Comparison of ENCODE assay signal across 22 cellular contexts in the genomic region with DNA sequence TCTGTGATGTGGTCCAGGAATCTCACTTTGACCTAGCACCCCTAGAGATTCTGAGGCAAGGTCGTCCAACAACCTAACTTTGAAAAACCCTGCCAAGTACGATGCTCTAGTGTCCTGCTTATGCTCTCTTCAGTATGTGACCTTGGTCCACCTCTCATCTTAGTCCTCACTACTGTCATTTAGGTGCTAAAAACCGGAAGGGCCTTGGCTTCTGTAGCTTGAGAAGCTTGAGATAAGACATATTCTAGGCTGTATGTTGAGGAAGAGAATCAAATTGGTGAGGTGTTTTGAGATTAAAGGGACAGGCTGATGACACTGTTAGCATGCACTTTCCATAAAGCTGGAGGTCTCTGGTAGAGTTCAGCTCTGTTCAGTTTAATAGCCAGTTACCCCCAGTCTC. TPM values are rescaled to one million over a fixed set of nuclear protein-coding genes. Genes with fewer than 3 reads are reported as not detected.
A peak's percentile ranks its signal among the peaks of the same experiment; 100 is the strongest.
DNase-seq lines count a peak whose midpoint lies in the region; ATAC-seq and TF ChIP-seq lines count a peak whose summit lies in the region.
"Had no signal": no experiment of that assay in that cellular context is flagged by ENCODE, and none has a peak within 500 bp of the region (broad histone marks: within the 10 kb centered on the region; RNA-seq: fewer than 3 reads in every experiment).

No MANE protein-coding gene starts in this region.

- intact Hi-C loops in activated naive CD4-positive, alpha-beta T cell treated with anti-CD3 and anti-CD28 coated beads for 36 hours (cut with micrococcal nuclease) = loop anchor here (5.0 kb wide), 1 partner anchor 887 kb away; a partner anchor contains a TSS
- intact Hi-C loops in heart right ventricle (cut with DNase I) (loop anchor here in 2 of 10 donors (10.0 kb wide), 2 partner anchors 831 to 1421 kb away; a partner anchor contains a TSS), prostate gland (cut with DNase I) (no loop called here), vagina (cut with DNase I) (no loop called here), breast epithelium (cut with DNase I; ENCODE audit: low total_unique reads) (no loop called here)

- H3K9me3 ChIP-seq in heart right ventricle (no peaks in the 10 kb centered on the region), prostate gland (no peaks in the 10 kb centered on the region), vagina (no peaks in the 10 kb centered on the region), breast epithelium (no peaks in the 10 kb centered on the region)
- H3K9me3 ChIP-seq: BLaER1 treated with 17β-estradiol and CSF1 and Interleukin-3, amounts not matched to agents 10 nM and 100 nM; stomach had no signal

- H3K36me3 Mint-ChIP-seq in activated naive CD4-positive, alpha-beta T cell treated with anti-CD3 and anti-CD28 coated beads for 36 hours (ENCODE audit: low read depth) = no peaks in the 10 kb centered on the region

- H3K27ac Mint-ChIP-seq in activated naive CD4-positive, alpha-beta T cell treated with anti-CD3 and anti-CD28 coated beads for 36 hours = peak overlapping the region; percentile 50
- H3K27ac Mint-ChIP-seq: activated naive CD8-positive, alpha-beta T cell had no signal

- peaks cover 48% of the 10 kb centered on the region for H3K4me1 Mint-ChIP-seq in activated naive CD4-positive, alpha-beta T cell treated with anti-CD3 and anti-CD28 coated beads for 36 hours (ENCODE audit: low read depth)

- H3K27me3 ChIP-seq in heart right ventricle (no peaks in the 10 kb centered on the region), prostate gland (replicated peaks; ENCODE audit: insufficient read depth) (no peaks in the 10 kb centered on the region), vagina (no peaks in the 10 kb centered on the region), breast epithelium (no peaks in the 10 kb centered on the region)
- H3K27me3 ChIP-seq: BLaER1 treated with 17β-estradiol and CSF1 and Interleukin-3, amounts not matched to agents 10 nM and 100 nM; stomach had no signal

- H3K27ac ChIP-seq in heart right ventricle = peak overlapping the region; percentile 62 to 84 (median 82)
- peak overlapping the region; percentile 71 to 80 for H3K27ac ChIP-seq in prostate gland
- H3K27ac ChIP-seq in vagina = peak overlapping the region; percentile 3
- H3K27ac ChIP-seq in breast epithelium = no peak overlapping the region
- H3K27ac ChIP-seq: BLaER1 treated with 17β-estradiol and CSF1 and Interleukin-3, amounts not matched to agents 10 nM and 100 nM; epithelial cell of prostate had no signal

- CTCF ChIA-PET in activated naive CD4-positive, alpha-beta T cell treated with anti-CD3 and anti-CD28 coated beads for 36 hours (lab: Charles Lee) = interaction anchor here (0.8 to 2.4 kb wide), 4 partner anchors 17 to 82 kb away, joined by 3 to 8 read pairs (median 4); no protein-coding TSS in a partner anchor

- H3K4me1 ChIP-seq in heart right ventricle (peaks cover 3 to 38% (median 10%) of the 10 kb centered on the region in 9 donors), prostate gland (replicated peaks) (peaks cover 7% of the 10 kb centered on the region), vagina (no peaks in the 10 kb centered on the region), breast epithelium (no peaks in the 10 kb centered on the region)

- 34 to 41% methylated on average over 3 of the region's 3 CpGs for WGBS in heart right ventricle, 2 donors
- WGBS in prostate gland = 58% methylated on average over 3 of the region's 3 CpGs

- TF ChIP-seq CTCF in heart right ventricle (IDR thresholded peaks at IDR 0.05) = no peak
- TF ChIP-seq CTCF in prostate gland (IDR thresholded peaks at IDR 0.05) = no peak
- TF ChIP-seq CTCF in vagina (IDR thresholded peaks at IDR 0.05) = no peak
- TF ChIP-seq CTCF in breast epithelium (IDR thresholded peaks at IDR 0.05) = no peak

- ATAC-seq in heart right ventricle (peak in 7 of 8 donors; percentile 29 to 88 (median 60)), GM21786 (IDR thresholded peaks at IDR 0.05; ENCODE audit: unreplicated experiment) (no peak)

- peaks cover 7% of the 10 kb centered on the region for H3K27me3 Mint-ChIP-seq in activated naive CD4-positive, alpha-beta T cell treated with anti-CD3 and anti-CD28 coated beads for 36 hours (ENCODE audit: low read depth)
- H3K27me3 Mint-ChIP-seq: activated naive CD8-positive, alpha-beta T cell had no signal

- TF ChIP-seq POLR2A in prostate gland (IDR thresholded peaks at IDR 0.05) (no peak), vagina (IDR thresholded peaks at IDR 0.05) (no peak), breast epithelium (IDR thresholded peaks at IDR 0.05) (no peak)

- H3K4me3 ChIP-seq in heart right ventricle (no peak overlapping the region), prostate gland (no peak overlapping the region), vagina (no peak overlapping the region), breast epithelium (no peak overlapping the region)
- H3K4me3 ChIP-seq: BLaER1 treated with 17β-estradiol and CSF1 and Interleukin-3, amounts not matched to agents 10 nM and 100 nM; stomach had no signal

- no peak for DNase-seq in activated naive CD4-positive, alpha-beta T cell treated with anti-CD3 and anti-CD28 coated beads for 36 hours
- DNase-seq in activated naive CD4-positive, alpha-beta T cell treated with Interleukin-2 at 50 U/mL for 16 hours = no peak
- DNase-seq in heart right ventricle = no peak
- DNase-seq in prostate gland (ENCODE audit: low spot score) = no peak
- DNase-seq in vagina (ENCODE audit: extremely low spot score in 2 of 2) = no peak
- no peak for DNase-seq in activated CD4-positive, alpha-beta T cell treated with anti-CD3 and anti-CD28 coated beads for 48 hours
- DNase-seq in breast epithelium (ENCODE audit: low spot score in 2 of 2) = no peak
- DNase-seq: activated CD4-positive, CD25-positive, alpha-beta regulatory T cell; activated T-cell treated with anti-CD3 and anti-CD28 coated beads, Interleukin-2, amount 50 U/mL, for 1 hour; Calu3; hippocampal formation; Kasumi-1; NCI-H1694 treated with DMSO at 0.1 percent for 48 hours; NCI-H526 treated with DMSO at 0.1 percent for 48 hours; SHP77 treated with DMSO at 0.1 percent for 48 hours; stimulated activated CD4-positive, alpha-beta T cell treated with anti-CD3 and anti-CD28 coated beads, Interleukin-12 subunit alpha, Interleukin-12 subunit beta, amount 100 ng/mL, for 4 hours; stimulated activated CD4-positive, alpha-beta T cell treated with anti-CD3 and anti-CD28 coated beads, Interleukin-4, amount 100 ng/mL, for 4 hours; stomach had no signal

- H3K4me3 Mint-ChIP-seq in activated naive CD4-positive, alpha-beta T cell treated with anti-CD3 and anti-CD28 coated beads for 36 hours = no peak overlapping the region
- H3K4me3 Mint-ChIP-seq: activated naive CD8-positive, alpha-beta T cell had no signal

- H3K9me3 Mint-ChIP-seq in activated naive CD4-positive, alpha-beta T cell treated with anti-CD3 and anti-CD28 coated beads for 36 hours = no peaks in the 10 kb centered on the region

- H3K36me3 ChIP-seq in heart right ventricle (no peaks in the 10 kb centered on the region), prostate gland (no peaks in the 10 kb centered on the region), vagina (no peaks in the 10 kb centered on the region), breast epithelium (no peaks in the 10 kb centered on the region)
- H3K36me3 ChIP-seq: BLaER1 treated with 17β-estradiol and CSF1 and Interleukin-3, amounts not matched to agents 10 nM and 100 nM; stomach had no signal

RNA-seq across cellular contexts. Expression of a gene that starts 57.0 kb away (rescaled TPM):
- total RNA-seq in activated naive CD4-positive, alpha-beta T cell treated with anti-CD3 and anti-CD28 coated beads for 36 hours = 100 to 1,000 TPM; 106 to 108 TPM
- 100 to 1,000 TPM in 2 of 10 donors, 10 to 100 TPM in 8; 63.3 to 107 (median 84.7) TPM for total RNA-seq in heart right ventricle
- 10 to 100 TPM; 15.7 to 47.5 TPM for polyA plus RNA-seq in heart right ventricle
- 100 to 1,000 TPM in 1 of 2 donors, 10 to 100 TPM in 1; 85.6 to 137 TPM for total RNA-seq in prostate gland
- 55.7 TPM for total RNA-seq in vagina
- 10 to 100 TPM; 66.5 to 97.0 (median 85.5) TPM for total RNA-seq in breast epithelium

Comparison
In these comparisons a context has a peak if more than half of its experiments do, and no peak if none do; other contexts are left out.
1. H3K27ac ChIP-seq: peak in heart right ventricle (10 of 10), prostate gland (2 of 2) and vagina (single experiment); none in breast epithelium (0 of 2).